Comparison of ENCODE assay signal across 34 cellular contexts in the genomic region with DNA sequence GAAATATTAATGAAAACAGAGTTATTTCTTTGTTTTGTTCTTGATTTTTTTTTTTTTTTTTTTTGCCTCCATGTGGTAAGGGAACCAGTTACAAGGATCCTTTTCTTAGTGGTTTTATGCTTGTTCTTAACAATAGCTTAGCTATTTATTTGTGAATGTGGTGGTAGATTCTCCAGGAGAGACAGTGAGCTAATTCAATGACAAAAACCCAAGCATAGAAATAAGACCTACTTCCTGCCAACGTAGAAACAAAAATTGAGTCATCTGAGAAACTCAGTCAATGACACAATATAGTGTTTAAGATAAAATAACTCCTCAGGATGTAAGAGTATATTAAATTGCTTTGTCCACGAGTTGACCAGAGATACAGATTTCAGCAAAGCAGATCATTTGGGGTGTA.
"Had no signal": no experiment of that assay in that cellular context is flagged by ENCODE, and none has a peak within 500 bp of the region (broad histone marks: within the 10 kb centered on the region; RNA-seq: fewer than 3 reads in every experiment).

No MANE protein-coding gene starts in this region.

- H3K27ac ChIP-seq: adrenal gland, ascending aorta, breast epithelium, epithelial cell of prostate, esophagus squamous epithelium, gastrocnemius medialis, hepatocyte, pancreas, prostate gland, sigmoid colon, uterus had no signal

- H3K4me2 ChIP-seq: hepatocyte had no signal

- H3K27me3 ChIP-seq: adrenal gland, ascending aorta, breast epithelium, esophagus squamous epithelium, gastrocnemius medialis, hepatocyte, pancreas, sigmoid colon, uterus had no signal

- H3K4me1 ChIP-seq: adrenal gland, ascending aorta, breast epithelium, esophagus squamous epithelium, gastrocnemius medialis, pancreas, prostate gland, sigmoid colon, uterus had no signal

- H3K79me2 ChIP-seq: hepatocyte had no signal

- H3K9me3 ChIP-seq: adrenal gland, ascending aorta, breast epithelium, esophagus squamous epithelium, gastrocnemius medialis, pancreas, prostate gland, sigmoid colon, uterus had no signal

- DNase-seq: activated CD4-positive, alpha-beta memory T cell treated with anti-CD3 and anti-CD28 coated beads for 36 hours; activated CD4-positive, alpha-beta T cell treated with anti-CD3 and anti-CD28 coated beads, Interleukin-2, amount 10 ng/mL, durations not matched to agents 24 days and 14 days; activated CD4-positive, CD25-positive, alpha-beta regulatory T cell treated with anti-CD3 and anti-CD28 coated beads, Interleukin-2, amount 50 U/mL, for 72 hours; activated CD8-positive, alpha-beta memory T cell treated with anti-CD3 and anti-CD28 coated beads, Interleukin-2, amount 50 U/mL, for 4 hours; activated effector memory CD4-positive, alpha-beta T cell treated with anti-CD3 and anti-CD28 coated beads, Interleukin-2, amount 50 U/mL, for 16 hours; activated naive CD4-positive, alpha-beta T cell treated with anti-CD3 and anti-CD28 coated beads for 36 hours; activated naive CD8-positive, alpha-beta T cell treated with anti-CD3 and anti-CD28 coated beads for 36 hours; activated T-cell treated with anti-CD3 and anti-CD28 coated beads, Interleukin-2, amount 50 U/mL, for 1 hour; adrenal gland; central memory CD4-positive, alpha-beta T cell; endodermal cell; esophagus squamous epithelium; gastrocnemius medialis; islet precursor cell; left cardiac atrium; left ventricle myocardium superior; mammary epithelial cell; naive thymus-derived CD4-positive, alpha-beta T cell; pancreas; sigmoid colon; small intestine; stimulated activated CD4-positive, alpha-beta T cell treated with anti-CD3 and anti-CD28 coated beads, Interleukin-4, amount 100 ng/mL, for 4 hours; stimulated activated CD8-positive, alpha-beta memory T cell treated with anti-CD3 and anti-CD28 coated beads, Interleukin-4, amount 100 ng/mL, for 48 hours; stimulated activated naive CD8-positive, alpha-beta T cell treated with anti-CD3 and anti-CD28 coated beads, Interleukin-15, amount 100 ng/mL, for 72 hours; substantia nigra; T-helper 17 cell; T1000; uterus had no signal

- H3K4me3 ChIP-seq: adrenal gland, ascending aorta, breast epithelium, esophagus squamous epithelium, gastrocnemius medialis, hepatocyte, pancreas, prostate gland, sigmoid colon, uterus had no signal

- ATAC-seq: gastrocnemius medialis; left cardiac atrium; left ventricle myocardium superior; naive thymus-derived CD4-positive, alpha-beta T cell; pancreas; stimulated activated memory B cell treated with anti-CD40 and anti-IgM and Interleukin-4, amounts not matched to agents 10 μg/mL and 1 μg/mL and 100 μg/mL, for 72 hours; stimulated activated naive CD8-positive, alpha-beta T cell treated with anti-CD3 and anti-CD28 coated beads, Interleukin-15, amount 100 ng/mL, for 72 hours; T-helper 17 cell had no signal

- H2AFZ ChIP-seq: hepatocyte had no signal

- H3K36me3 ChIP-seq: adrenal gland, ascending aorta, breast epithelium, esophagus squamous epithelium, gastrocnemius medialis, pancreas, prostate gland, sigmoid colon, uterus had no signal
